In the genomic region with DNA sequence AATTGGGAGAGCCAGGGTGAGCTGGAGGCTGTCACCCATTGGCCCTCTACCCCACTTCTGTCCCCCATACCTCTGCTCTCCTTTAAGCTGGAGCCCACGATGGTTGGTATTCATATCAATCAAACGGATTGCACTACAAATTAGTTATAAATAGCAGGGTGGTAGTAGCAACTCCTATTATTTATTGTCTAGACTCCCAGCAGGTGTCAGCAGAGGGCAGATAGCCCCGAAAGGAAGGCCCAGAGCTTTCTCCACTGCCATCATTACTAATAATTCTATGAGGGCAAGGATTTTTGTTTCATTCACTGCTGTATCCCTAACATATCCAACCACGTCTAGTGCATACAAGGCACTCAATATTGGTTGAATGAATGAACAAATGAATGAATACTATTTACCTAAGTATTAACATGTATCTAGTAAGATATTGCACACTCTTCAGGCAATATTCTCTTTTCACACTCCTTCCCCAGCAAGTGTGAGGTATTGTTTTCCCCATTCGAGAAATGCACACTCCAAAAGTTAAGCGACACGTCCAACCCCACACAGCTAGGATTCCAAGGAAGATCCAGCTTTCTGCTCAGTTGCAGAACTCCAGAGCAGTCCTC, we compare ENCODE assay signal across 8 cellular contexts. TPM values are rescaled to one million over a fixed set of nuclear protein-coding genes. Genes with fewer than 3 reads are reported as not detected.
A peak's percentile ranks its signal among the peaks of the same experiment; 100 is the strongest.
DNase-seq lines count a peak whose midpoint lies in the region; ATAC-seq and TF ChIP-seq lines count a peak whose summit lies in the region.

No MANE protein-coding gene starts in this region.

- no peak overlapping the region for H3K27ac ChIP-seq in Panc1 (ENCODE audit: low read length)
- H3K27ac ChIP-seq in endodermal cell (ENCODE audit: low read depth, low read length), result no peak overlapping the region

- H3K4me3 ChIP-seq in GM12865 (ENCODE audit: low read depth, low read length) (no peak overlapping the region), Panc1 (ENCODE audit: low read depth in 2 of 2, low read length in 2 of 2) (no peak overlapping the region), endodermal cell (ENCODE audit: low read length) (no peak overlapping the region)

- DNase-seq in AG09319 (ENCODE audit: extremely low read depth, low read depth) (no peak), GM12865 (ENCODE audit: low read depth) (peak; percentile 32), Panc1 (ENCODE audit: low read depth, low spot score) (no peak), endodermal cell (peak; percentile 57), pons (ENCODE audit: low spot score) (peak; percentile 45), mesenteric fat pad (ENCODE audit: low spot score) (no peak), cortex of kidney (lab: John Stamatoyannopoulos, UW) (no peak)
- DNase-seq in activated effector memory CD4-positive, alpha-beta T cell treated with Interleukin-2 at 50 U/mL for 16 hours, result no peak

- no peaks in the 10 kb centered on the region for H3K9me3 Mint-ChIP-seq in endodermal cell

- peaks cover 4% of the 10 kb centered on the region; the same call in 1 of the 2 replicates for H3K4me1 ChIP-seq in Panc1 (ENCODE audit: control insufficient read depth, insufficient read depth, low read length)
- H3K4me1 ChIP-seq in endodermal cell (ENCODE audit: control insufficient read depth, insufficient read depth, low read length), result no peaks in the 10 kb centered on the region

- no peak overlapping the region for H3K27ac Mint-ChIP-seq in endodermal cell

- H3K36me3 Mint-ChIP-seq in endodermal cell (ENCODE audit: low read depth), result no peaks in the 10 kb centered on the region

- POLR2A ChIA-PET in Panc1 (lab: Charles Lee), result no interaction called here

- no TSS peak for BruUV-seq in Panc1 (replicated peaks; lab: Mats Ljungman, UMichigan)

- CTCF ChIA-PET in Panc1 (lab: Charles Lee), result interaction anchor here (0.6 to 1.4 kb wide), 4 partner anchors 37 to 97 kb away, joined by 3 to 4 read pairs (median 4); no protein-coding TSS in a partner anchor

- H3K4me1 Mint-ChIP-seq in endodermal cell, result peaks cover 6% of the 10 kb centered on the region

- H3K27me3 Mint-ChIP-seq in endodermal cell (ENCODE audit: insufficient read depth), result peaks cover 35% of the 10 kb centered on the region

- ATAC-seq in Panc1, result no peak

- TF ChIP-seq CTCF in AG09319 (IDR thresholded peaks at IDR 0.05; ENCODE audit: low read depth, low read length) (peak; percentile 63), GM12865 (IDR thresholded peaks at IDR 0.05; ENCODE audit: insufficient read depth, low read depth, low read length, missing control alignments) (peak; percentile 43), Panc1 (IDR thresholded peaks at IDR 0.05) (peak; percentile 77), endodermal cell (conservative IDR thresholded peaks at IDR 0.05) (peak; percentile 69)

- H3K4me3 Mint-ChIP-seq in endodermal cell, result no peak overlapping the region

- WGBS in endodermal cell (ENCODE audit: insufficient coverage in 1 of 2, insufficient read length in 1 of 2), 2 experiments, result 76 to 83% methylated on average over 3 to 6 of the region's 7 CpGs

- H3K9me3 ChIP-seq in Panc1 (ENCODE audit: control insufficient read depth, insufficient read depth, low read depth, low read length) (no peaks in the 10 kb centered on the region), endodermal cell (ENCODE audit: control insufficient read depth, low read length) (no peaks in the 10 kb centered on the region)

- H3K27me3 ChIP-seq in Panc1 (ENCODE audit: control insufficient read depth, insufficient read depth, low read length), result peaks cover 3% of the 10 kb centered on the region; the same call in 1 of the 2 replicates
- H3K27me3 ChIP-seq in endodermal cell (ENCODE audit: control insufficient read depth, insufficient read depth, low read length, poor library complexity, severe bottlenecking), result no peaks in the 10 kb centered on the region

- in situ Hi-C loops in Panc1 (cut with HindIII; ENCODE audit: low pct_unique_long_range_greater_than_20kb, low sequenced_read_pairs), result no loop called here

- H3K36me3 ChIP-seq in Panc1 (ENCODE audit: control insufficient read depth, insufficient read depth, low read length), result no peaks in the 10 kb centered on the region
- no peaks in the 10 kb centered on the region for H3K36me3 ChIP-seq in endodermal cell (ENCODE audit: control insufficient read depth, insufficient read depth, low read length)

- no peak overlapping the region for H3K9ac ChIP-seq in endodermal cell (ENCODE audit: extremely low read depth, low read length, poor library complexity, severe bottlenecking)

- intact Hi-C loops in Panc1 (cut with micrococcal nuclease; ENCODE audit: unreplicated experiment), result loop anchor here (1.0 kb wide), 1 partner anchor 37 kb away; no protein-coding TSS in a partner anchor

RNA-seq across cellular contexts. Expression of gene C17orf50, which starts 6.3 kb away (rescaled TPM):
- total RNA-seq in Panc1 (2021; ENCODE audit: unreplicated experiment), result not detected
- not detected for polyA plus RNA-seq in Panc1 (2012; ENCODE audit: insufficient read length)
- total RNA-seq in endodermal cell, result not detected
- not detected for polyA plus RNA-seq in endodermal cell (2013, experiment 1 of 2)
- not detected for polyA plus RNA-seq in endodermal cell (2013, experiment 2 of 2)
- total RNA-seq in mesenteric fat pad, result not detected

RNA-seq across cellular contexts. Expression of gene GAS2L2, which starts 14.0 kb away (rescaled TPM):
- total RNA-seq in Panc1 (2021; ENCODE audit: unreplicated experiment) (not detected), endodermal cell (under 1 TPM in 1 of 2 donors, not detected in 1; 0.09 TPM), mesenteric fat pad (1.2 TPM)
- polyA plus RNA-seq in Panc1 (2012; ENCODE audit: insufficient read length), result not detected
- polyA plus RNA-seq in endodermal cell (2013, experiment 1 of 2), result 0.11 TPM
- polyA plus RNA-seq in endodermal cell (2013, experiment 2 of 2), result 0.12 TPM

RNA-seq across cellular contexts. Expression of gene MMP28, which starts 28.4 kb away (rescaled TPM):
- total RNA-seq in Panc1 (2021; ENCODE audit: unreplicated experiment), result 1.6 TPM
- 1.5 TPM for polyA plus RNA-seq in Panc1 (2012; ENCODE audit: insufficient read length)
- not detected for total RNA-seq in endodermal cell
- polyA plus RNA-seq in endodermal cell (2013, experiment 1 of 2), result 1.00 TPM
- polyA plus RNA-seq in endodermal cell (2013, experiment 2 of 2), result 0.75 TPM
- 51.7 TPM for total RNA-seq in mesenteric fat pad

RNA-seq across cellular contexts. Expression of gene RASL10B, which starts 35.6 kb away (rescaled TPM):
- total RNA-seq in Panc1 (2021; ENCODE audit: unreplicated experiment), result 4.3 TPM
- polyA plus RNA-seq in Panc1 (2012; ENCODE audit: insufficient read length), result 3.3 TPM
- 10 to 100 TPM; 28.6 to 31.9 TPM for total RNA-seq in endodermal cell
- 15.8 TPM for polyA plus RNA-seq in endodermal cell (2013, experiment 1 of 2)
- polyA plus RNA-seq in endodermal cell (2013, experiment 2 of 2), result 16.5 TPM
- total RNA-seq in mesenteric fat pad, result 24.3 TPM

RNA-seq across cellular contexts. Expression of gene TAF15, which starts 42.3 kb away (rescaled TPM):
- total RNA-seq in Panc1 (2021; ENCODE audit: unreplicated experiment) (249 TPM), endodermal cell (100 to 1,000 TPM; 230 to 247 TPM), mesenteric fat pad (146 TPM)
- polyA plus RNA-seq in Panc1 (2012; ENCODE audit: insufficient read length), result 189 TPM
- 213 TPM for polyA plus RNA-seq in endodermal cell (2013, experiment 1 of 2)
- 212 TPM for polyA plus RNA-seq in endodermal cell (2013, experiment 2 of 2)

Comparison
In these comparisons a context has a peak if more than half of its experiments do, and no peak if none do; other contexts are left out.
1. DNase-seq: peak in GM12865 (single experiment), endodermal cell (single experiment) and pons (single experiment); none in AG09319 (single experiment), Panc1 (single experiment), mesenteric fat pad (single experiment), cortex of kidney (single experiment) and activated effector memory CD4-positive, alpha-beta T cell treated with Interleukin-2 at 50 U/mL for 16 hours (single experiment).
2. RNA of gene MMP28, which starts 28.4 kb away (total RNA-seq): 51.7 TPM in mesenteric fat pad (single experiment); 1.6 TPM in Panc1 (single experiment) and not detected in endodermal cell; every median in the first group is over 10 times any median in the second.
3. Peak in every context shown above with its lines, with median percentiles within 50 percentile points of each other: CTCF ChIP-seq.